9 cellular contexts compared by ENCODE assay signal in the genomic region with DNA sequence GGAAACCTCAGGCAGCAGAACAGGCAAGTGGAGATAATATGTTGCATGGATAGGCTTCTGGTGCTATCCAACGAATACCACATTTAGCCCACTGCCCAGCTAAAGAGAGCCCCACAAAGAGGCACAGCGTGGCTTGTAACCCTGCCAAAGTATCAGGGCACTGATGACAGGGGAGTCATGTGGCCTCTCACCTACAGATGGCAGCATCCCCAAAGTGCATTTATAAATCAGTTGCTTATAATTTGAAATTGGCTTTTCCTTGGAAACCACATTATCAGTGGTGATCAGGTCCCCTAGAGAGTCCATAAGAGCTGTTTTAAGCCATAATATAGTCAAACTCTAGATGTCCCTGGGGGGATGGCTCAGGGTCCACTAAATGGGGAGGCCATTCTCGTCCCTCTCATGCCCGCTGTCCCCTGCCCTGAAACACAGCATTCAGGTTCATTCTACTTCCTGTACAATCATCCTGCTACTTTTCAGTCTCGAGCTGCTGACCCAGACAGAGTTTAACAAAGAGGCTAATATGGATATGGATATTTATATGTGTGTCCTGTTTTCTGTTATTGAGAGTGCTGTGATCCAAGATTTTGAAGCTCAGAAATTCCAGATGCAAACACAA. TPM values are rescaled to one million over a fixed set of nuclear protein-coding genes. Genes with fewer than 3 reads are reported as not detected.
A peak's percentile ranks its signal among the peaks of the same experiment; 100 is the strongest.
DNase-seq lines count a peak whose midpoint lies in the region; ATAC-seq and TF ChIP-seq lines count a peak whose summit lies in the region.
"Had no signal": no experiment of that assay in that cellular context is flagged by ENCODE, and none has a peak within 500 bp of the region (broad histone marks: within the 10 kb centered on the region; RNA-seq: fewer than 3 reads in every experiment).

No MANE protein-coding gene starts in this region.

- H2AFZ ChIP-seq in fibroblast of lung (ENCODE audit: low read length): no peak overlapping the region

- H3K9me3 ChIP-seq in fibroblast of lung (ENCODE audit: control insufficient read depth, insufficient read depth, low read depth, low read length) (no peaks in the 10 kb centered on the region), stomach (no peaks in the 10 kb centered on the region)

- no peak overlapping the region for H3K9ac ChIP-seq in fibroblast of lung (ENCODE audit: insufficient read depth, low read length)

- H3K36me3 Mint-ChIP-seq in activated CD4-positive, alpha-beta memory T cell treated with anti-CD3 and anti-CD28 coated beads for 36 hours: no peaks in the 10 kb centered on the region
- no peaks in the 10 kb centered on the region for H3K36me3 Mint-ChIP-seq in activated CD4-positive, alpha-beta memory T cell treated with anti-CD3 and anti-CD28 coated beads, Interleukin-2, amount 10 ng/mL, durations not matched to agents 7 days and 5 days (ENCODE audit: low read depth)
- no peaks in the 10 kb centered on the region for H3K36me3 Mint-ChIP-seq in activated naive CD4-positive, alpha-beta T cell treated with anti-CD3 and anti-CD28 coated beads for 36 hours (ENCODE audit: low read depth)
- H3K36me3 Mint-ChIP-seq in activated naive CD4-positive, alpha-beta T cell treated with anti-CD3 and anti-CD28 coated beads, Interleukin-2, amount 50 U/mL, for 72 hours: no peaks in the 10 kb centered on the region

- H3K36me3 ChIP-seq in fibroblast of lung (ENCODE audit: control insufficient read depth, insufficient read depth, low read length) (no peaks in the 10 kb centered on the region), stomach (no peaks in the 10 kb centered on the region)

- TF ChIP-seq POLR2A in stomach (IDR thresholded peaks at IDR 0.05): no peak

- no peak overlapping the region for H3K27ac ChIP-seq in fibroblast of lung (ENCODE audit: insufficient read depth, low read length)
- H3K27ac ChIP-seq in stomach: no peak overlapping the region

- no peaks in the 10 kb centered on the region for H3K9me3 Mint-ChIP-seq in activated CD4-positive, alpha-beta memory T cell treated with anti-CD3 and anti-CD28 coated beads for 36 hours
- H3K9me3 Mint-ChIP-seq in activated CD4-positive, alpha-beta memory T cell treated with anti-CD3 and anti-CD28 coated beads, Interleukin-2, amount 10 ng/mL, durations not matched to agents 7 days and 5 days: no peaks in the 10 kb centered on the region
- H3K9me3 Mint-ChIP-seq in activated naive CD4-positive, alpha-beta T cell treated with anti-CD3 and anti-CD28 coated beads for 36 hours: no peaks in the 10 kb centered on the region
- H3K9me3 Mint-ChIP-seq in activated naive CD4-positive, alpha-beta T cell treated with anti-CD3 and anti-CD28 coated beads, Interleukin-2, amount 50 U/mL, for 72 hours: no peaks in the 10 kb centered on the region

- no peak overlapping the region for H3K4me3 Mint-ChIP-seq in activated CD4-positive, alpha-beta memory T cell treated with anti-CD3 and anti-CD28 coated beads for 36 hours
- no peak overlapping the region for H3K4me3 Mint-ChIP-seq in activated CD4-positive, alpha-beta memory T cell treated with anti-CD3 and anti-CD28 coated beads, Interleukin-2, amount 10 ng/mL, durations not matched to agents 7 days and 5 days
- no peak overlapping the region for H3K4me3 Mint-ChIP-seq in activated naive CD4-positive, alpha-beta T cell treated with anti-CD3 and anti-CD28 coated beads for 36 hours

- H3K4me1 Mint-ChIP-seq in activated CD4-positive, alpha-beta memory T cell treated with anti-CD3 and anti-CD28 coated beads for 36 hours (ENCODE audit: low read depth): no peaks in the 10 kb centered on the region
- no peaks in the 10 kb centered on the region for H3K4me1 Mint-ChIP-seq in activated CD4-positive, alpha-beta memory T cell treated with anti-CD3 and anti-CD28 coated beads, Interleukin-2, amount 10 ng/mL, durations not matched to agents 7 days and 5 days
- H3K4me1 Mint-ChIP-seq in activated naive CD4-positive, alpha-beta T cell treated with anti-CD3 and anti-CD28 coated beads for 36 hours (ENCODE audit: low read depth): no peaks in the 10 kb centered on the region

- no peak for ATAC-seq in activated naive CD4-positive, alpha-beta T cell treated with anti-CD3 and anti-CD28 coated beads, Interleukin-2, amount 50 U/mL, for 72 hours
- ATAC-seq in HG03521 (IDR thresholded peaks at IDR 0.05; ENCODE audit: unreplicated experiment): no peak

- TF ChIP-seq CTCF in fibroblast of lung (conservative IDR thresholded peaks at IDR 0.05 in 1 of 2, IDR thresholded peaks at IDR 0.05 in 1 of 2; ENCODE audit: low read depth in 1 of 2, low read length in 2 of 2) (peak; percentile 17 to 34), stomach (IDR thresholded peaks at IDR 0.05) (peak in 3 of 7 experiments; percentile 4 to 41 (median 14))

- POLR2A ChIA-PET in activated CD4-positive, alpha-beta memory T cell treated with anti-CD3 and anti-CD28 coated beads for 36 hours (lab: Charles Lee): no interaction called here
- POLR2A ChIA-PET in activated CD4-positive, alpha-beta memory T cell treated with anti-CD3 and anti-CD28 coated beads, Interleukin-2, amount 10 ng/mL, durations not matched to agents 7 days and 5 days (lab: Charles Lee): interaction anchor here (0.6 kb wide), 1 partner anchor 94 kb away, joined by 3 read pairs; no protein-coding TSS in a partner anchor

- TF ChIP-seq EP300 in stomach (IDR thresholded peaks at IDR 0.05): no peak

- no peak overlapping the region for H3K27ac Mint-ChIP-seq in activated CD4-positive, alpha-beta memory T cell treated with anti-CD3 and anti-CD28 coated beads for 36 hours
- H3K27ac Mint-ChIP-seq in activated CD4-positive, alpha-beta memory T cell treated with anti-CD3 and anti-CD28 coated beads, Interleukin-2, amount 10 ng/mL, durations not matched to agents 7 days and 5 days: no peak overlapping the region
- H3K27ac Mint-ChIP-seq in activated naive CD4-positive, alpha-beta T cell treated with anti-CD3 and anti-CD28 coated beads for 36 hours: no peak overlapping the region
- no peak overlapping the region for H3K27ac Mint-ChIP-seq in activated naive CD4-positive, alpha-beta T cell treated with anti-CD3 and anti-CD28 coated beads, Interleukin-2, amount 50 U/mL, for 72 hours

- WGBS in stomach, 5 donors: 24 to 52% (median 45%) methylated on average over 5 of the region's 5 CpGs

- no peak overlapping the region for H3K4me3 ChIP-seq in fibroblast of lung (replicated peaks in 1 of 4; ENCODE audit: control extremely low read depth in 1 of 4, insufficient read depth in 1 of 4, low read depth in 3 of 4, low read length in 4 of 4)
- no peak overlapping the region for H3K4me3 ChIP-seq in stomach

- intact Hi-C loops in activated CD4-positive, alpha-beta memory T cell treated with anti-CD3 and anti-CD28 coated beads for 36 hours (cut with micrococcal nuclease): loop anchor here (10.0 kb wide), 1 partner anchor 133 kb away; a partner anchor contains a TSS
- intact Hi-C loops in stomach (cut with DNase I; ENCODE audit: low total_unique reads): no loop called here
- intact Hi-C loops in activated naive CD4-positive, alpha-beta T cell treated with anti-CD3 and anti-CD28 coated beads for 36 hours (cut with micrococcal nuclease): loop anchor here (1.0 kb wide), 1 partner anchor 135 kb away; a partner anchor contains a TSS

- no peak overlapping the region for H3K4me2 ChIP-seq in fibroblast of lung (ENCODE audit: extremely low read depth, insufficient read depth, low read length)

- no peaks in the 10 kb centered on the region for H3K4me1 ChIP-seq in fibroblast of lung (ENCODE audit: control insufficient read depth, extremely low read depth, insufficient read depth, low read length)
- peaks cover 0 to 7% (median 0%) of the 10 kb centered on the region in 4 donors for H3K4me1 ChIP-seq in stomach

- no peaks in the 10 kb centered on the region for H3K27me3 Mint-ChIP-seq in activated CD4-positive, alpha-beta memory T cell treated with anti-CD3 and anti-CD28 coated beads for 36 hours
- H3K27me3 Mint-ChIP-seq in activated CD4-positive, alpha-beta memory T cell treated with anti-CD3 and anti-CD28 coated beads, Interleukin-2, amount 10 ng/mL, durations not matched to agents 7 days and 5 days: peaks cover 11% of the 10 kb centered on the region
- peaks cover 8% of the 10 kb centered on the region for H3K27me3 Mint-ChIP-seq in activated naive CD4-positive, alpha-beta T cell treated with anti-CD3 and anti-CD28 coated beads for 36 hours (ENCODE audit: low read depth)

- no peaks in the 10 kb centered on the region for H4K20me1 ChIP-seq in fibroblast of lung (ENCODE audit: control insufficient read depth, extremely low read depth, insufficient read depth, low read length)

- CTCF ChIA-PET in activated CD4-positive, alpha-beta memory T cell treated with anti-CD3 and anti-CD28 coated beads for 36 hours (lab: Charles Lee): no interaction called here
- CTCF ChIA-PET in activated CD4-positive, alpha-beta memory T cell treated with anti-CD3 and anti-CD28 coated beads, Interleukin-2, amount 10 ng/mL, durations not matched to agents 7 days and 5 days (lab: Charles Lee): interaction anchor here (2.5 kb wide), 1 partner anchor 25 kb away, joined by 5 read pairs; no protein-coding TSS in a partner anchor
- CTCF ChIA-PET in activated naive CD4-positive, alpha-beta T cell treated with anti-CD3 and anti-CD28 coated beads for 36 hours (lab: Charles Lee): interaction anchor here (0.6 to 1.3 kb wide), 3 partner anchors 25 to 231 kb away, joined by 3 to 6 read pairs (median 4); a partner anchor contains a TSS

- DNase-seq in activated CD4-positive, alpha-beta memory T cell treated with anti-CD3 and anti-CD28 coated beads for 36 hours: peak; percentile 7
- DNase-seq in activated CD4-positive, alpha-beta memory T cell treated with anti-CD3 and anti-CD28 coated beads, Interleukin-2, amount 10 ng/mL, durations not matched to agents 7 days and 5 days: no peak
- DNase-seq in NCI-H69 (lab: John Stamatoyannopoulos, UW): peak; percentile 49
- DNase-seq in fibroblast of lung (ENCODE audit: low read depth in 2 of 2): peak; percentile 22 to 27
- peak; percentile 28 for DNase-seq in stomach
- DNase-seq in activated naive CD4-positive, alpha-beta T cell treated with anti-CD3 and anti-CD28 coated beads for 36 hours: no peak
- DNase-seq in activated naive CD4-positive, alpha-beta T cell treated with anti-CD3 and anti-CD28 coated beads, Interleukin-2, amount 50 U/mL, for 72 hours (ENCODE audit: low spot score in 2 of 2): no peak

- H3K79me2 ChIP-seq in fibroblast of lung (ENCODE audit: control insufficient read depth, insufficient read depth, low read length): no peaks in the 10 kb centered on the region

- no peaks in the 10 kb centered on the region for H3K27me3 ChIP-seq in fibroblast of lung (ENCODE audit: control insufficient read depth, insufficient read depth, low read length)
- no peaks in the 10 kb centered on the region for H3K27me3 ChIP-seq in stomach

RNA-seq across cellular contexts. Expression of a gene that starts 28.6 kb away (rescaled TPM):
- under 1 TPM; 0.24 TPM for total RNA-seq in activated CD4-positive, alpha-beta memory T cell treated with anti-CD3 and anti-CD28 coated beads for 36 hours
- total RNA-seq in activated CD4-positive, alpha-beta memory T cell treated with anti-CD3 and anti-CD28 coated beads, Interleukin-2, amount 10 ng/mL, durations not matched to agents 7 days and 5 days: under 1 TPM; 0.25 to 0.63 TPM
- 84.9 and 91.2 TPM in 2 replicates for total RNA-seq in fibroblast of lung
- 141 and 180 TPM in 2 replicates for polyA plus RNA-seq in fibroblast of lung
- 80.7 and 102 TPM in 2 replicates for polyA plus RNA-seq in fibroblast of lung (2012)
- 49.7 and 59.9 TPM in 2 replicates for polyA minus RNA-seq in fibroblast of lung (ENCODE audit: low replicate concordance)
- 10 to 100 TPM in 4 of 5 donors, 1 to 10 TPM in 1; 8.9 to 70.7 (median 36.2) TPM for total RNA-seq in stomach
- polyA plus RNA-seq in stomach: 10 to 100 TPM; 21.2 to 59.0 (median 33.1) TPM
- total RNA-seq in activated naive CD4-positive, alpha-beta T cell treated with anti-CD3 and anti-CD28 coated beads for 36 hours: not detected
- not detected for total RNA-seq in activated naive CD4-positive, alpha-beta T cell treated with anti-CD3 and anti-CD28 coated beads, Interleukin-2, amount 50 U/mL, for 72 hours
- total RNA-seq: activated CD8-positive, alpha-beta memory T cell treated with anti-CD3 and anti-CD28 coated beads for 36 hours had no signal

Comparison
In these comparisons a context has a peak if more than half of its experiments do, and no peak if none do; other contexts are left out.
1. DNase-seq: peak in activated CD4-positive, alpha-beta memory T cell treated with anti-CD3 and anti-CD28 coated beads for 36 hours (single experiment), NCI-H69 (single experiment), fibroblast of lung (2 of 2) and stomach (single experiment); none in activated CD4-positive, alpha-beta memory T cell treated with anti-CD3 and anti-CD28 coated beads, Interleukin-2, amount 10 ng/mL, durations not matched to agents 7 days and 5 days (single experiment), activated naive CD4-positive, alpha-beta T cell treated with anti-CD3 and anti-CD28 coated beads for 36 hours (single experiment) and activated naive CD4-positive, alpha-beta T cell treated with anti-CD3 and anti-CD28 coated beads, Interleukin-2, amount 50 U/mL, for 72 hours (0 of 2).
2. RNA of a gene that starts 28.6 kb away (total RNA-seq): 84.9 to 91.2 TPM in fibroblast of lung and 8.9 to 70.7 TPM in stomach; 0.25 to 0.63 TPM in activated CD4-positive, alpha-beta memory T cell treated with anti-CD3 and anti-CD28 coated beads, Interleukin-2, amount 10 ng/mL, durations not matched to agents 7 days and 5 days, 0.24 TPM in activated CD4-positive, alpha-beta memory T cell treated with anti-CD3 and anti-CD28 coated beads for 36 hours, not detected in activated naive CD4-positive, alpha-beta T cell treated with anti-CD3 and anti-CD28 coated beads for 36 hours and not detected in activated naive CD4-positive, alpha-beta T cell treated with anti-CD3 and anti-CD28 coated beads, Interleukin-2, amount 50 U/mL, for 72 hours; every median in the first group is over 4 times any median in the second.